In the genomic region with DNA sequence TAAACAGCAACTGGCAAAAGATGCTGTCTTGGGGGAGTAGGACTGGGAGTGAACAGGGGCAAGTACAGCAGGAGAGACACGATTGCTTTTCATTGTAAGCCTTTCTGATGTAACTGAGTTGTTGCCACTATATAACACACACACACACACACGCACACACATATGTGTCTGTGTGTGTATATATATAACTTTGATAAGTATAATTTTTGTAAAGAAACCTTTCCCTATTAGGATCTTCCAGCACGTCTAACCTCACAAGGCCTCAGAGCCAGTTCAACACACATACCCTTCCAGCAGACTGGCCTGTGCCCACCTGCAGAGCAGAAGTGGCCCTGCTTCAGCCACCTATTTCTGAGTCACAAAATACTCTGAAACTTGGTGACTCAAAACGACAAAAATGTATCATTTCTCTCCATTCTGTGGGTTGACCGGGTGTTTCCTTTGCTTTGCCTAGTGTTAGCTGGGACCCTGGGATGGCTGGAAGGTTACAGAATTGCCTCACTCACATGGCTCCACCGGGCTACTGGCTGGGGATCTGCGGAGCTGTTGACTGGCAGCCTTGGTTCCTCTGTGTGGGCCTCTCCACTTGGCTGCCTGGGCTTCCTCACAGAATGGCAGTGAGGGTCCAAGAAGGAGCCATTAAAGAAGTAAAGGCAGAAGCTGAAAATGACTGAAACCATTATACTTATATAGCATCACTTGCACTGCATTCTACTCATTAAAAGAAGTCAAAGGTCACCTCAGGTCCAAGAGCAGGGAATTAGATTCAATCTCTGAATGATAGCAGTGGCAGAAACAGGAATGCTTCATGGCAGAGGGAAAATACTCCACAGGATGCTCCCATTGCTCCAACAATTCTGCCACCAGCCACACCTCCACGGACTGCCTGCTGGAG, we compare ENCODE assay signal across 9 cellular contexts.
DNase-seq lines count a peak whose midpoint lies in the region; ATAC-seq and TF ChIP-seq lines count a peak whose summit lies in the region.
"Had no signal": no experiment of that assay in that cellular context is flagged by ENCODE, and none has a peak within 500 bp of the region (broad histone marks: within the 10 kb centered on the region; RNA-seq: fewer than 3 reads in every experiment).

No MANE protein-coding gene starts in this region.

- no peaks in the 10 kb centered on the region for H3K9me2 ChIP-seq in HCT116 (ENCODE audit: insufficient read depth)

- POLR2A ChIA-PET in HCT116 (lab: Charles Lee) = interaction anchor here (1.4 kb wide), 1 partner anchor 9 kb away, joined by 3 read pairs; no protein-coding TSS in a partner anchor

- no TSS peak for BruUV-seq in HCT116 (replicated peaks; lab: Mats Ljungman, UMichigan)

- peak overlapping the region; percentile 4 for H3K4me2 ChIP-seq in HCT116 (ENCODE audit: low read length)

- H3K79me2 ChIP-seq in HCT116 (ENCODE audit: insufficient read depth, low read length) = no peaks in the 10 kb centered on the region

- no peak overlapping the region for H3K27ac ChIP-seq in HCT116 (ENCODE audit: low read depth, low read length)

- TF ChIP-seq POLR2A in HCT116 (IDR thresholded peaks at IDR 0.05; ENCODE audit: borderline replicate concordance, extremely low read depth, insufficient read depth, insufficient read length) = no peak

- H3K9ac ChIP-seq in HCT116 (ENCODE audit: low read length) = no peak overlapping the region

- H3K4me1 ChIP-seq in HCT116 (ENCODE audit: control insufficient read depth in 1 of 2, insufficient read depth in 2 of 2, low read length in 2 of 2) (peaks cover 5 to 24% of the 10 kb centered on the region in 2 experiments; a peak in 3 of 4 replicates), BE2C (no peaks in the 10 kb centered on the region)

- no peak overlapping the region for H3K4me3 ChIP-seq in HCT116 (replicated peaks in 1 of 2; ENCODE audit: low read depth in 1 of 2, low read length in 2 of 2)
- H3K4me3 ChIP-seq in BE2C (ENCODE audit: low read depth, low read length) = no peak overlapping the region

- RAD21 ChIA-PET in HCT116 (lab: Charles Lee; ENCODE audit: low non-redundant PET in 1 of 2, low total read pairs in 2 of 2, uncharacterized antibody in 2 of 2, unreplicated experiment in 2 of 2) = no interaction called here

- no peak overlapping the region for H2AFZ ChIP-seq in HCT116 (ENCODE audit: low read depth, low read length, poor library complexity, severe bottlenecking)

- DNase-seq in activated T-cell treated with anti-CD3 and anti-CD28 coated beads for 48 hours (ENCODE audit: low read depth) (peak; percentile 31), HCT116 (ENCODE audit: low read depth, low spot score) (no peak), MV-4-11 (lab: John Stamatoyannopoulos, UW) (peak; percentile 39), NCI-H2171 treated with DMSO at 0.1 percent for 48 hours (lab: John Stamatoyannopoulos, UW) (no peak), superior temporal gyrus (ENCODE audit: extremely low spot score) (no peak), BE2C (no peak)
- no peak for DNase-seq in activated T-cell treated with anti-CD3 and anti-CD28 coated beads, Interleukin-2, amount 50 U/mL, for 1 hour
- peak; percentile 3 to 21 (median 6) for DNase-seq in stimulated activated CD4-positive, alpha-beta T cell treated with anti-CD3 and anti-CD28 coated beads, TNF-alpha, amount 100 ng/mL, for 48 hours (ENCODE audit: low read depth in 3 of 3)
- DNase-seq: AML-193 had no signal

- no peaks in the 10 kb centered on the region for H4K20me1 ChIP-seq in HCT116 (ENCODE audit: insufficient read depth)

- TF ChIP-seq CTCF in HCT116 (IDR thresholded peaks at IDR 0.05 in 2 of 3, conservative IDR thresholded peaks at IDR 0.05 in 1 of 3; ENCODE audit: borderline replicate concordance in 1 of 3, insufficient read depth in 1 of 3, low read depth in 2 of 3, low read length in 2 of 3) = no peak
- no peak for TF ChIP-seq CTCF in BE2C (IDR thresholded peaks at IDR 0.05; ENCODE audit: low read depth, low read length)

- CTCF ChIA-PET in HCT116 (lab: Charles Lee) = no interaction called here

- H3K9me3 ChIP-seq in HCT116 (ENCODE audit: control insufficient read depth in 1 of 2, insufficient read depth in 1 of 2, low read depth in 1 of 2, low read length in 2 of 2) = no peaks in the 10 kb centered on the region
- H3K9me3 ChIP-seq in BE2C = no peaks in the 10 kb centered on the region

- peak; percentile 20; the same call in 1 of the 2 replicates for ATAC-seq in HCT116

- TF ChIP-seq RAD21 in HCT116 (IDR thresholded peaks at IDR 0.05; ENCODE audit: low read depth) = no peak

- intact Hi-C loops in HCT116 (cut with micrococcal nuclease) = no loop called here

- H3K36me3 ChIP-seq in HCT116 (ENCODE audit: control insufficient read depth in 1 of 2, insufficient read depth in 2 of 2, low read length in 2 of 2) (no peaks in the 10 kb centered on the region), BE2C (no peaks in the 10 kb centered on the region)

- H3K27me3 ChIP-seq in HCT116 (ENCODE audit: insufficient read depth, low read length) (no peaks in the 10 kb centered on the region), BE2C (no peaks in the 10 kb centered on the region)

TF ChIP-seq in HCT116, 20 proteins besides CTCF, POLR2A, EP300 and RAD21:
- TF ChIP-seq SIN3A (IDR thresholded peaks at IDR 0.05; ENCODE audit: low read depth) (no peak), SRF (IDR thresholded peaks at IDR 0.05; ENCODE audit: low read depth) (no peak), EZH2 (IDR thresholded peaks at IDR 0.05) (no peak), JUND (IDR thresholded peaks at IDR 0.05) (no peak)
- TF ChIP-seq, protein P1, sequence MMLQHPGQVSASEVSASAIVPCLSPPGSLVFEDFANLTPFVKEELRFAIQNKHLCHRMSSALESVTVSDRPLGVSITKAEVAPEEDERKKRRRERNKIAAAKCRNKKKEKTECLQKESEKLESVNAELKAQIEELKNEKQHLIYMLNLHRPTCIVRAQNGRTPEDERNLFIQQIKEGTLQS (IDR thresholded peaks at IDR 0.05) = no peak

Comparison
In these comparisons a context has a peak if more than half of its experiments do, and no peak if none do; other contexts are left out.
1. DNase-seq: peak in activated T-cell treated with anti-CD3 and anti-CD28 coated beads for 48 hours (single experiment), MV-4-11 (single experiment) and stimulated activated CD4-positive, alpha-beta T cell treated with anti-CD3 and anti-CD28 coated beads, TNF-alpha, amount 100 ng/mL, for 48 hours (3 of 3); none in activated T-cell treated with anti-CD3 and anti-CD28 coated beads, Interleukin-2, amount 50 U/mL, for 1 hour (single experiment), HCT116 (single experiment), NCI-H2171 treated with DMSO at 0.1 percent for 48 hours (single experiment), superior temporal gyrus (single experiment) and BE2C (single experiment).